Comparison of ENCODE assay signal across 8 cellular contexts in the genomic region with DNA sequence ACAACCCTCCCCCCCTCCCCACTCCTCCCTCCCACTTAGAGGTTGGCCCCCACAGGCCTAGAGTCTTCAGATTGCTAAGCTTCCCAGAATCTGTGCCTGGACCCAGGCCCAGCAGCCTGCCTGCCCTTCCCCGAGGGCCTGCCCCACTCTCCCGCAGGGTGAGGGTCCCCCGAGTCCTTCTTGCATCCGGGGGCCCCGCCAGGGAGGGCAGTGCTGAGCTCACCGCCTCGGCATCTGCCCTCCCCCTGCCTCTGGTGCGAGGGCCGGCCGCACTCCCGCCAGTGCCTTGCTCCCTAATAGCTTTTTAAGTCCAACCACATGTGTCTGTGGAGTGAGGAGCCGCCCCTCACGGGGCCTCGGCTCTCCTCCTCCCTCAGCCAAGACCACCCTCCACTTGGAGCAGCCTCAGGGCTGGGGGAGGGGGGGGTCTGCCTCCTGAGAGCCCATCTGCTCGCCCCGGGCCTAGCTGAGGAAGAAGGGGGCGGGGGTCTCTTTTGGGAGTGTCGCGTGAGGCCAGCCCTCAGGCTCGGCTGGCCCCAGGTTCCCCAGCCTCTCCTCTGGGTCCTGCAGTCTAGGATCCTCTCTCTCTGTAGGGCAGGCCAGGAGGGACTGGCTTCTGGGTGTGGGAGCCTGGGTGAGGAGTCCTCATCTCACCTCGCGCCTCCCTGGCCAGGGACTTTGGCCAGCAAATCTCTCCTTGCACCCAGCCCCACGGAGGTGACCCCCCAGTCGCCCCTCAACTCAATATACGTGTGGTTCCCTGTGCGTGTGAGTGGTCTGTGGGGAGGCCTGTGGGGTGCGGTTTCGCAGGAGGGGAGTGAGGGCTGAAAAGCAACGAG. TPM values are rescaled to one million over a fixed set of nuclear protein-coding genes. Genes with fewer than 3 reads are reported as not detected.
DNase-seq lines count a peak whose midpoint lies in the region; ATAC-seq and TF ChIP-seq lines count a peak whose summit lies in the region.

No MANE protein-coding gene starts in this region.

- no peak overlapping the region for H3K27ac Mint-ChIP-seq in WTC11
- no peak overlapping the region for H3K27ac Mint-ChIP-seq in activated CD8-positive, alpha-beta memory T cell treated with anti-CD3 and anti-CD28 coated beads, Interleukin-2, amount 10 ng/mL, durations not matched to agents 7 days and 5 days

- peak; percentile 33 for ATAC-seq in WTC11
- ATAC-seq in heart right ventricle = peak; percentile 40 to 67 (median 60)
- no peak for ATAC-seq in activated CD8-positive, alpha-beta memory T cell treated with anti-CD3 and anti-CD28 coated beads, Interleukin-2, amount 10 ng/mL, durations not matched to agents 7 days and 5 days
- ATAC-seq in HG03135 (IDR thresholded peaks at IDR 0.05; ENCODE audit: unreplicated experiment) = no peak

- H3K36me3 ChIP-seq in heart right ventricle (no peaks in the 10 kb centered on the region), rectal smooth muscle tissue (ENCODE audit: control insufficient read depth, insufficient read depth, low read length) (no peaks in the 10 kb centered on the region)

- H3K4me3 Mint-ChIP-seq in WTC11 = peak overlapping the region; percentile 63
- H3K4me3 Mint-ChIP-seq in activated CD8-positive, alpha-beta memory T cell treated with anti-CD3 and anti-CD28 coated beads, Interleukin-2, amount 10 ng/mL, durations not matched to agents 7 days and 5 days = no peak overlapping the region

- CTCF ChIA-PET in WTC11 (lab: Charles Lee) = interaction anchor here (0.6 to 12.4 kb wide), 21 partner anchors 12 to 242 kb away, joined by 3 to 294 read pairs (median 6); a partner anchor contains a TSS
- CTCF ChIA-PET in activated CD8-positive, alpha-beta memory T cell treated with anti-CD3 and anti-CD28 coated beads, Interleukin-2, amount 10 ng/mL, durations not matched to agents 7 days and 5 days (lab: Charles Lee) = interaction anchor here (0.6 to 10.7 kb wide), 5 partner anchors 39 to 431 kb away, joined by 3 to 204 read pairs (median 7); no protein-coding TSS in a partner anchor

- peak; percentile 94 for DNase-seq in EH (ENCODE audit: low read depth)
- peak; percentile 61 for DNase-seq in WTC11 (ENCODE audit: low spot score)
- peak; percentile 78 to 80 for DNase-seq in heart right ventricle
- DNase-seq in activated CD8-positive, alpha-beta memory T cell treated with anti-CD3 and anti-CD28 coated beads, Interleukin-2, amount 10 ng/mL, durations not matched to agents 7 days and 5 days = no peak
- no peak for DNase-seq in activated gamma-delta T cell (lab: John Stamatoyannopoulos, UW)
- no peak for DNase-seq in activated CD4-positive, alpha-beta T cell treated with anti-CD3 and anti-CD28 coated beads for 48 hours

- POLR2A ChIA-PET in WTC11 (lab: Charles Lee) = interaction anchor here (1.0 to 1.7 kb wide), 3 partner anchors 13 to 90 kb away, joined by 3 to 5 read pairs (median 3); no protein-coding TSS in a partner anchor

- TF ChIP-seq CTCF in WTC11 (IDR thresholded peaks at IDR 0.05) = no peak
- TF ChIP-seq CTCF in heart right ventricle (IDR thresholded peaks at IDR 0.05) = peak in 4 of 9 donors; percentile 9 to 30 (median 26)

- no peak overlapping the region for H3K9ac ChIP-seq in rectal smooth muscle tissue (ENCODE audit: low read length)

- no peaks in the 10 kb centered on the region for H3K9me3 Mint-ChIP-seq in WTC11
- no peaks in the 10 kb centered on the region for H3K9me3 Mint-ChIP-seq in activated CD8-positive, alpha-beta memory T cell treated with anti-CD3 and anti-CD28 coated beads, Interleukin-2, amount 10 ng/mL, durations not matched to agents 7 days and 5 days (ENCODE audit: low read depth)

- H3K9me3 ChIP-seq in heart right ventricle = no peaks in the 10 kb centered on the region

- H3K4me1 ChIP-seq in heart right ventricle (peaks cover 81 to 100% (median 100%) of the 10 kb centered on the region in 9 donors), rectal smooth muscle tissue (ENCODE audit: control insufficient read depth, insufficient read depth, low read length) (peaks cover 89% of the 10 kb centered on the region)

- no peaks in the 10 kb centered on the region for H3K36me3 Mint-ChIP-seq in WTC11
- no peaks in the 10 kb centered on the region for H3K36me3 Mint-ChIP-seq in activated CD8-positive, alpha-beta memory T cell treated with anti-CD3 and anti-CD28 coated beads, Interleukin-2, amount 10 ng/mL, durations not matched to agents 7 days and 5 days

- peaks cover 63% of the 10 kb centered on the region for H3K4me1 Mint-ChIP-seq in WTC11
- peaks cover 2% of the 10 kb centered on the region for H3K4me1 Mint-ChIP-seq in activated CD8-positive, alpha-beta memory T cell treated with anti-CD3 and anti-CD28 coated beads, Interleukin-2, amount 10 ng/mL, durations not matched to agents 7 days and 5 days

- WGBS in heart right ventricle, 2 donors = 18 to 20% methylated on average over 28 to 29 of the region's 29 CpGs

- H3K4me3 ChIP-seq in heart right ventricle (peak overlapping the region in 7 of 10 donors; percentile 2 to 30 (median 26)), rectal smooth muscle tissue (ENCODE audit: low read length) (peak overlapping the region; percentile 51)

- H3K27me3 ChIP-seq in heart right ventricle (peaks cover 0 to 6% (median 0%) of the 10 kb centered on the region in 7 donors), rectal smooth muscle tissue (ENCODE audit: control insufficient read depth, insufficient read depth, low read length) (no peaks in the 10 kb centered on the region)

- peak overlapping the region; percentile 80 to 99 (median 97) for H3K27ac ChIP-seq in heart right ventricle
- H3K27ac ChIP-seq in rectal smooth muscle tissue (ENCODE audit: low read depth, low read length) = peak overlapping the region; percentile 95

- intact Hi-C loops in heart right ventricle (cut with DNase I) = loop anchor here in 2 of 10 donors (5.0 to 10.0 kb wide), 2 partner anchors 33 to 61 kb away; a partner anchor contains a TSS

- H3K27me3 Mint-ChIP-seq in WTC11 (ENCODE audit: low read depth) = peaks cover 100% of the 10 kb centered on the region
- H3K27me3 Mint-ChIP-seq in activated CD8-positive, alpha-beta memory T cell treated with anti-CD3 and anti-CD28 coated beads, Interleukin-2, amount 10 ng/mL, durations not matched to agents 7 days and 5 days = peaks cover 31% of the 10 kb centered on the region

TF ChIP-seq in WTC11, 78 proteins besides CTCF, POLR2A, EP300 and RAD21:
- no peak for TF ChIP-seq ZNF219 (CRISPR knock-in tag; IDR thresholded peaks at IDR 0.05; ENCODE audit: borderline replicate concordance)
- no peak for TF ChIP-seq ZNF263 (CRISPR knock-in tag; IDR thresholded peaks at IDR 0.05; ENCODE audit: low read depth)
- TF ChIP-seq JUN (CRISPR knock-in tag; IDR thresholded peaks at IDR 0.05) = 0 out of 2 replicates have a peak, but pooled peaks have one; percentile 17
- no peak for TF ChIP-seq ATF1 (CRISPR knock-in tag; IDR thresholded peaks at IDR 0.05)
- no peak for TF ChIP-seq OVOL2 (CRISPR knock-in tag; IDR thresholded peaks at IDR 0.05; ENCODE audit: borderline replicate concordance)
- TF ChIP-seq RELA (CRISPR knock-in tag; IDR thresholded peaks at IDR 0.05; ENCODE audit: borderline replicate concordance) = no peak
- TF ChIP-seq, protein P1, sequence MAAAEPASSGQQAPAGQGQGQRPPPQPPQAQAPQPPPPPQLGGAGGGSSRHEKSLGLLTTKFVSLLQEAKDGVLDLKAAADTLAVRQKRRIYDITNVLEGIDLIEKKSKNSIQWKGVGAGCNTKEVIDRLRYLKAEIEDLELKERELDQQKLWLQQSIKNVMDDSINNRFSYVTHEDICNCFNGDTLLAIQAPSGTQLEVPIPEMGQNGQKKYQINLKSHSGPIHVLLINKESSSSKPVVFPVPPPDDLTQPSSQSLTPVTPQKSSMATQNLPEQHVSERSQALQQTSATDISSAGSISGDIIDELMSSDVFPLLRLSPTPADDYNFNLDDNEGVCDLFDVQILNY (CRISPR knock-in tag; IDR thresholded peaks at IDR 0.05) = 0 out of 2 replicates have a peak, but pooled peaks have one; percentile 14
- TF ChIP-seq, protein P2, sequence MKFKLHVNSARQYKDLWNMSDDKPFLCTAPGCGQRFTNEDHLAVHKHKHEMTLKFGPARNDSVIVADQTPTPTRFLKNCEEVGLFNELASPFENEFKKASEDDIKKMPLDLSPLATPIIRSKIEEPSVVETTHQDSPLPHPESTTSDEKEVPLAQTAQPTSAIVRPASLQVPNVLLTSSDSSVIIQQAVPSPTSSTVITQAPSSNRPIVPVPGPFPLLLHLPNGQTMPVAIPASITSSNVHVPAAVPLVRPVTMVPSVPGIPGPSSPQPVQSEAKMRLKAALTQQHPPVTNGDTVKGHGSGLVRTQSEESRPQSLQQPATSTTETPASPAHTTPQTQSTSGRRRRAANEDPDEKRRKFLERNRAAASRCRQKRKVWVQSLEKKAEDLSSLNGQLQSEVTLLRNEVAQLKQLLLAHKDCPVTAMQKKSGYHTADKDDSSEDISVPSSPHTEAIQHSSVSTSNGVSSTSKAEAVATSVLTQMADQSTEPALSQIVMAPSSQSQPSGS (CRISPR knock-in tag; IDR thresholded peaks at IDR 0.05; ENCODE audit: borderline replicate concordance, low read depth) = no peak
- TF ChIP-seq ZNF317 (CRISPR knock-in tag; IDR thresholded peaks at IDR 0.05; ENCODE audit: borderline replicate concordance, low read depth) = no peak

RNA-seq across cellular contexts. Expression of a gene that starts 47.2 kb away (rescaled TPM):
- total RNA-seq in WTC11 (2021) (0.60 to 1.2 TPM (median 0.66 TPM) in 3 replicates), heart right ventricle (1 to 10 TPM; 3.4 to 9.9 (median 6.1) TPM)
- polyA plus RNA-seq in heart right ventricle = 10 to 100 TPM; 11.5 to 13.0 TPM
- total RNA-seq in activated CD8-positive, alpha-beta memory T cell treated with anti-CD3 and anti-CD28 coated beads, Interleukin-2, amount 10 ng/mL, durations not matched to agents 7 days and 5 days = under 1 TPM; 0.49 to 0.64 TPM

Comparison
In these comparisons a context has a peak if more than half of its experiments do, and no peak if none do; other contexts are left out.
1. DNase-seq: peak in EH (single experiment), WTC11 (single experiment) and heart right ventricle (2 of 2); none in activated CD8-positive, alpha-beta memory T cell treated with anti-CD3 and anti-CD28 coated beads, Interleukin-2, amount 10 ng/mL, durations not matched to agents 7 days and 5 days (single experiment), activated gamma-delta T cell (single experiment) and activated CD4-positive, alpha-beta T cell treated with anti-CD3 and anti-CD28 coated beads for 48 hours (single experiment).
2. ATAC-seq: peak in WTC11 (single experiment) and heart right ventricle (8 of 8); none in activated CD8-positive, alpha-beta memory T cell treated with anti-CD3 and anti-CD28 coated beads, Interleukin-2, amount 10 ng/mL, durations not matched to agents 7 days and 5 days (single experiment) and HG03135 (single experiment).